8 cellular contexts compared by ENCODE assay signal in the genomic region with DNA sequence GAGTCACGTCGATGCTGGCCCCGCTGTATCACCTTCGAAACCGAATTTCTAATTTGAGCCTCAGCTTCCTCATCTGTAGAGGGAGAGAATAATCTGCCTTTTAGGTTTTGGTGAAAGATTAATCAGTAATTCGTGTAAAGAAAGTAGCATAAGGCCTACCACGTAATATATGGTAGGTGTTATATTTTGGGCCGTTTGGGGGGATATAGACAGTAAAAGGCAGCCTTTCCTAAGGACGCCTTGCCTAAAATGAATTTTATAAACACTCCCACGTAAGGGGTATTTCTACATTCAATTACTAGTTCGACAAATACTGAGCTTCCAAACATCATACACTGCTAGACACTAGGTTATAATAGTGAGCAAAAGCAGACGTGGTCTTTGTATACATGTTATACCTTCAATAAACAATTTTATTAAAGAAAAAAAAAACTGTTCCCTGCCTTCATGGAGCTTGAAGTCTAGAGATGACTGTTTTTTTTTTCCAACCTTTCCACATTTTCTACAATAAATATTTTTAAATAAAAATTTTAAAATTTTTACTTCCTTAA. TPM values are rescaled to one million over a fixed set of nuclear protein-coding genes. Genes with fewer than 3 reads are reported as not detected.
DNase-seq lines count a peak whose midpoint lies in the region; ATAC-seq and TF ChIP-seq lines count a peak whose summit lies in the region.

No MANE protein-coding gene starts in this region.

- H3K4me2 ChIP-seq in MM.1S (ENCODE audit: low read depth, low read length) (peak overlapping the region; percentile 86), neural progenitor cell (peak overlapping the region; percentile 82)

- H3K9me2 ChIP-seq in MM.1S (replicated peaks; ENCODE audit: insufficient read depth, low read length) = no peaks in the 10 kb centered on the region

- no peak for DNase-seq in CD4-positive, alpha-beta T cell
- DNase-seq in MM.1S (no peak), neural progenitor cell (ENCODE audit: low spot score) (no peak), Kasumi-1 (lab: John Stamatoyannopoulos, UW) (no peak), NAMALWA (ENCODE audit: low spot score) (no peak), NCI-H345 (lab: John Stamatoyannopoulos, UW) (no peak)
- DNase-seq in effector memory CD4-positive, alpha-beta T cell = no peak

- no peak for TF ChIP-seq CTCF in CD4-positive, alpha-beta T cell (IDR thresholded peaks at IDR 0.05)
- TF ChIP-seq CTCF in MM.1S (IDR thresholded peaks at IDR 0.05; ENCODE audit: low read length) (no peak), neural progenitor cell (IDR thresholded peaks at IDR 0.05) (no peak)

- H3K9me3 ChIP-seq in CD4-positive, alpha-beta T cell (ENCODE audit: control insufficient read depth, low read length) = no peaks in the 10 kb centered on the region
- H3K9me3 ChIP-seq in MM.1S (replicated peaks; ENCODE audit: insufficient read depth, low read length) = no peaks in the 10 kb centered on the region
- no peaks in the 10 kb centered on the region for H3K9me3 ChIP-seq in effector memory CD4-positive, alpha-beta T cell (ENCODE audit: control insufficient read depth, low read length)
- no peaks in the 10 kb centered on the region for H3K9me3 ChIP-seq in neural progenitor cell (ENCODE audit: low read depth)

- H2AFZ ChIP-seq in MM.1S (ENCODE audit: low read length) = peak overlapping the region; percentile 95
- H2AFZ ChIP-seq in neural progenitor cell (replicated peaks) = peak overlapping the region; percentile 92

- POLR2A ChIA-PET in CD4-positive, alpha-beta T cell (lab: Charles Lee) = interaction anchor here (0.5 to 3.7 kb wide), 27 partner anchors 11 to 495 kb away, joined by 3 to 98 read pairs (median 6); partner anchors contain the start of genes ARPC4, CRELD1, EMC3 and IL17RC

- peak overlapping the region; percentile 100 for H3K27ac ChIP-seq in CD4-positive, alpha-beta T cell (ENCODE audit: low read depth, low read length)
- H3K27ac ChIP-seq in MM.1S (ENCODE audit: low read length) = peak overlapping the region; percentile 56; the same call in 1 of the 2 replicates
- H3K27ac ChIP-seq in effector memory CD4-positive, alpha-beta T cell (ENCODE audit: insufficient read depth, low read length, poor library complexity, severe bottlenecking) = peak overlapping the region; percentile 100
- H3K27ac ChIP-seq in neural progenitor cell = no peak overlapping the region

- ATAC-seq in CD4-positive, alpha-beta T cell (ENCODE audit: poor library complexity) = no peak
- ATAC-seq in activated CD4-positive, CD25-positive, alpha-beta regulatory T cell treated with anti-CD3 and anti-CD28 coated beads, Interleukin-2, amount 50 U/mL, for 24 hours = no peak

- H3K9ac ChIP-seq in MM.1S (ENCODE audit: low read length) (peak overlapping the region; percentile 97), neural progenitor cell (peak overlapping the region; percentile 97)

- H3K9me3 Mint-ChIP-seq in CD4-positive, alpha-beta T cell = no peaks in the 10 kb centered on the region
- no peaks in the 10 kb centered on the region for H3K9me3 Mint-ChIP-seq in neural progenitor cell

- H4K20me1 ChIP-seq in MM.1S (ENCODE audit: insufficient read depth, low read length) (no peaks in the 10 kb centered on the region), neural progenitor cell (ENCODE audit: low read depth) (peaks cover 19% of the 10 kb centered on the region)

- H3K27me3 Mint-ChIP-seq in CD4-positive, alpha-beta T cell = no peaks in the 10 kb centered on the region
- H3K27me3 Mint-ChIP-seq in neural progenitor cell (ENCODE audit: insufficient read depth, low read depth) = peaks cover 4% of the 10 kb centered on the region

- peaks cover 55% of the 10 kb centered on the region for H3K4me1 Mint-ChIP-seq in CD4-positive, alpha-beta T cell (ENCODE audit: low read depth)
- H3K4me1 Mint-ChIP-seq in neural progenitor cell = peaks cover 15% of the 10 kb centered on the region

- H3K27me3 ChIP-seq in CD4-positive, alpha-beta T cell (ENCODE audit: control insufficient read depth, insufficient read depth, low read length) = no peaks in the 10 kb centered on the region
- H3K27me3 ChIP-seq in MM.1S (replicated peaks; ENCODE audit: insufficient read depth, low read length) (no peaks in the 10 kb centered on the region; the same call in 1 of the 2 replicates), neural progenitor cell (no peaks in the 10 kb centered on the region)
- no peaks in the 10 kb centered on the region for H3K27me3 ChIP-seq in effector memory CD4-positive, alpha-beta T cell (replicated peaks; ENCODE audit: control insufficient read depth, insufficient read depth, low read length, poor library complexity, severe bottlenecking)

- H3K27ac Mint-ChIP-seq in CD4-positive, alpha-beta T cell = peak overlapping the region; percentile 95
- H3K27ac Mint-ChIP-seq in neural progenitor cell = no peak overlapping the region

- H3K4me3 ChIP-seq in MM.1S (ENCODE audit: low read length) = peak overlapping the region; percentile 97
- H3K4me3 ChIP-seq in effector memory CD4-positive, alpha-beta T cell (ENCODE audit: insufficient read depth, low read depth, low read length, poor library complexity, severe bottlenecking) = peak overlapping the region; percentile 94
- H3K4me3 ChIP-seq in neural progenitor cell = peak overlapping the region; percentile 96

- 0 out of 2 replicates have a peak, but pooled peaks cover 2% of the 10 kb centered on the region for H3K36me3 ChIP-seq in MM.1S (replicated peaks; ENCODE audit: insufficient read depth, low read length)
- peaks cover 10% of the 10 kb centered on the region for H3K36me3 ChIP-seq in effector memory CD4-positive, alpha-beta T cell (ENCODE audit: control insufficient read depth, insufficient read depth, low read length)
- no peaks in the 10 kb centered on the region for H3K36me3 ChIP-seq in neural progenitor cell

- H3F3A ChIP-seq in MM.1S (ENCODE audit: insufficient read depth, low read length) (no peaks in the 10 kb centered on the region), neural progenitor cell (ENCODE audit: low read depth) (peaks cover 8% of the 10 kb centered on the region)

- H3K79me2 ChIP-seq in MM.1S (ENCODE audit: low read length) (peaks cover 30% of the 10 kb centered on the region), neural progenitor cell (ENCODE audit: low read depth) (peaks cover 38% of the 10 kb centered on the region)

- CTCF ChIA-PET in CD4-positive, alpha-beta T cell (lab: Charles Lee) = interaction anchor here (0.7 to 2.4 kb wide), 4 partner anchors 40 to 430 kb away, joined by 3 to 14 read pairs (median 5); partner anchors contain the start of genes CRELD1 and SEC13

- H3K4me1 ChIP-seq in MM.1S (ENCODE audit: low read length) (peaks cover 5% of the 10 kb centered on the region; the same call in 1 of the 2 replicates), neural progenitor cell (peaks cover 7% of the 10 kb centered on the region)
- peaks cover 11% of the 10 kb centered on the region for H3K4me1 ChIP-seq in effector memory CD4-positive, alpha-beta T cell (ENCODE audit: control insufficient read depth, insufficient read depth, low read length, poor library complexity, severe bottlenecking)

- peak overlapping the region; percentile 99 for H3K4me3 Mint-ChIP-seq in CD4-positive, alpha-beta T cell
- peak overlapping the region; percentile 98 for H3K4me3 Mint-ChIP-seq in neural progenitor cell

- intact Hi-C loops in CD4-positive, alpha-beta T cell (cut with DNase I, micrococcal nuclease) = loop anchor here (2.0 to 5.0 kb wide), 7 partner anchors 42 to 430 kb away; partner anchors contain the start of genes CRELD1 (in 2 of the 2), RPUSD3 (in 2 of the 2), OGG1 (in 1 of the 2) and PRRT3 (in 1 of the 2)

- H3K36me3 Mint-ChIP-seq in CD4-positive, alpha-beta T cell (ENCODE audit: low read depth) = peaks cover 42% of the 10 kb centered on the region
- H3K36me3 Mint-ChIP-seq in neural progenitor cell = peaks cover 25% of the 10 kb centered on the region

RNA-seq across cellular contexts. Expression of gene JAGN1, which starts 0.7 kb away (rescaled TPM):
- 10 to 100 TPM; 14.4 to 15.1 TPM for total RNA-seq in CD4-positive, alpha-beta T cell
- total RNA-seq in neural progenitor cell (ENCODE audit: low replicate concordance) = 32.7 and 42.1 TPM in 2 replicates

RNA-seq across cellular contexts. Expression of gene CIDEC, which starts 11.1 kb away (rescaled TPM):
- not detected for total RNA-seq in CD4-positive, alpha-beta T cell
- not detected in 2 replicates for total RNA-seq in neural progenitor cell (ENCODE audit: low replicate concordance)

RNA-seq across cellular contexts. Expression of gene IL17RE, which starts 11.5 kb away (rescaled TPM):
- 1 to 10 TPM; 1.4 to 1.6 TPM for total RNA-seq in CD4-positive, alpha-beta T cell
- total RNA-seq in neural progenitor cell (ENCODE audit: low replicate concordance) = 0.56 TPM in 1 of 2 replicates, not detected in the other

RNA-seq across cellular contexts. Expression of gene IL17RC, which starts 25.8 kb away (rescaled TPM):
- total RNA-seq in CD4-positive, alpha-beta T cell = under 1 TPM; 0.42 to 0.88 TPM
- total RNA-seq in neural progenitor cell (ENCODE audit: low replicate concordance) = 3.1 and 6.5 TPM in 2 replicates

RNA-seq across cellular contexts. Expression of gene CRELD1, which starts 42.5 kb away (rescaled TPM):
- 10 to 100 TPM; 10.7 to 12.4 TPM for total RNA-seq in CD4-positive, alpha-beta T cell
- 14.1 and 28.7 TPM in 2 replicates for total RNA-seq in neural progenitor cell (ENCODE audit: low replicate concordance)
